In the genomic region with DNA sequence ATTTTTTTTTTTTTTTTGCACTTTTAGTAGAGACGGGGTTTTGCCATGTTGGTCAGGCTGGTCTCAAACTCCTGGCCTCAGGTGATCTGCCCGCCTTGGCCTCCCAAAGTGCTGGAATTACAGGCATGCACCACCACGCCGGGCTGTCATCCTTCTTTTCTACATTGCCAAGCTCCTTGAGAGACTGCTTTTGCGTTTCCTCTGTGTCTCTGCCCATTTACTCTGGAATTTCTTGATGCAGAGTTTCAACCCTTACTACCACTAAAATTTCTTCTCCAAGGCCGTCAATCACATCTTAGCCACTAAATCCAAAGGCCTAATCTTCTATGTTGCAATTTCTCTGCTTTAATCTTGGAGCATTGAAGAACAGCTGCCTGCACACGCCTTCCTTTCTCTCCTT, we compare ENCODE assay signal across 28 cellular contexts.
"Had no signal": no experiment of that assay in that cellular context is flagged by ENCODE, and none has a peak within 500 bp of the region (broad histone marks: within the 10 kb centered on the region; RNA-seq: fewer than 3 reads in every experiment).

No MANE protein-coding gene starts in this region.

- DNase-seq: activated B cell treated with CpG ODN at 0.5 μM for 24 hours; activated CD4-positive, alpha-beta T cell treated with anti-CD3 and anti-CD28 coated beads for 48 hours; activated CD4-positive, alpha-beta T cell treated with anti-CD3 and anti-CD28 coated beads, Interleukin-2, amount 50 U/mL, for 1 hour; activated CD4-positive, alpha-beta T cell treated with anti-CD3 and anti-CD28 coated beads, Interleukin-2, amount 50 U/mL, for 48 hours; activated CD8-positive, alpha-beta memory T cell treated with anti-CD3 and anti-CD28 coated beads for 24 hours; activated CD8-positive, alpha-beta T cell treated with anti-CD3 and anti-CD28 coated beads for 36 hours; activated effector memory CD4-positive, alpha-beta T cell treated with Interleukin-2 at 50 U/mL for 16 hours; activated gamma-delta T cell treated with Interleukin-2 at 50 U/mL for 16 hours; activated naive CD4-positive, alpha-beta T cell treated with anti-CD3 and anti-CD28 coated beads, Interleukin-2, amount 50 U/mL, for 16 hours; activated naive CD4-positive, alpha-beta T cell treated with Interleukin-2 at 50 U/mL for 16 hours; activated T-cell treated with anti-CD3 and anti-CD28 coated beads, Interleukin-2, amount 50 U/mL, for 4 hours; amniotic stem cell; anterior cingulate cortex; brain microvascular endothelial cell; cortex of kidney; dermis blood vessel endothelial cell; effector CD4-positive, alpha-beta T cell; effector memory CD8-positive, alpha-beta T cell; erythroblast; esophagus squamous epithelium; foreskin melanocyte; head of caudate nucleus; T-helper 1 cell; T-helper 17 cell; T1000; WERI-Rb-1 had no signal

- H3K27me3 ChIP-seq: brain microvascular endothelial cell, esophagus squamous epithelium had no signal

- H3K36me3 ChIP-seq: brain microvascular endothelial cell, esophagus squamous epithelium, WERI-Rb-1 had no signal

- H3K4me3 ChIP-seq: esophagus squamous epithelium had no signal

- H3K9me3 ChIP-seq: esophagus squamous epithelium had no signal

- H3K27ac ChIP-seq: brain microvascular endothelial cell, esophagus squamous epithelium, WERI-Rb-1 had no signal

- ATAC-seq: activated CD4-positive, CD25-positive, alpha-beta regulatory T cell treated with anti-CD3 and anti-CD28 coated beads, Interleukin-2, amount 50 U/mL, for 24 hours; activated CD8-positive, alpha-beta T cell treated with anti-CD3 and anti-CD28 coated beads for 36 hours; activated T-cell treated with anti-CD3 and anti-CD28 coated beads, Interleukin-2, amount 50 U/mL, for 4 hours; activated T-helper 17 cell treated with anti-CD3 and anti-CD28 coated beads, Interleukin-2, amount 50 U/mL, for 72 hours; effector memory CD8-positive, alpha-beta T cell; T-helper 17 cell had no signal
